ENCODE assay signal across 40 cellular contexts in the genomic region with DNA sequence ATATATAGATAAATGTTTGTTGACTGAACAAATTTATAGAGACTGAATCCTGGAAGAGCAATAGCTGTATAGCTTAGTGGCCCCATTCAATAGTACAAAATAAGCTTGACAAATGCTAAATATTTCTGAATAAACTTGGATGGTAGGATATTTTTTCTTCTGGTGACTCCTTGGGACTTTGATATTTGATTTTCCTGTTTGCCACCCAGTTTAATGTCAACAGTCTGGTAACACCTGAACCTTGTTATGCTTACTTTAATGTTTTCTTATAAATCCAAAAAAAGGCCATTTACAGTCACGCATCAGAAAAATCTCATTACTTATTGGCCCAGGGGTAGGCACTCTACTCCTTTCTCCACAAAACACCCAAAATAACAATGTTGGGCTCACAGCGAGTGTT. TPM values are rescaled to one million over a fixed set of nuclear protein-coding genes. Genes with fewer than 3 reads are reported as not detected.
DNase-seq lines count a peak whose midpoint lies in the region; ATAC-seq, FAIRE-seq and TF ChIP-seq lines count a peak whose summit lies in the region.
"Had no signal": no experiment of that assay in that cellular context is flagged by ENCODE, and none has a peak within 500 bp of the region (broad histone marks: within the 10 kb centered on the region; RNA-seq: fewer than 3 reads in every experiment).

No MANE protein-coding gene starts in this region.

- H3K27me3 ChIP-seq in liver (ENCODE audit: control insufficient read depth in 4 of 4, insufficient read depth in 4 of 4, low read length in 3 of 4) (no peaks in the 10 kb centered on the region), HepG2 (ENCODE audit: control insufficient read depth in 1 of 2, insufficient read depth in 2 of 2, low read length in 2 of 2) (no peaks in the 10 kb centered on the region), right lobe of liver (no peaks in the 10 kb centered on the region)
- H3K27me3 ChIP-seq: BLaER1; BLaER1 treated with 17β-estradiol and CSF1 and Interleukin-3, amounts not matched to agents 10 nM and 100 nM had no signal

- H3K79me2 ChIP-seq in HepG2 (ENCODE audit: insufficient read depth, low read length), result no peaks in the 10 kb centered on the region

- H3K4me2 ChIP-seq in HepG2 (ENCODE audit: low read depth, low read length), result no peak overlapping the region
- H3K4me2 ChIP-seq: A549; BLaER1; BLaER1 treated with 17β-estradiol and CSF1 and Interleukin-3, amounts not matched to agents 10 nM and 100 nM had no signal

- no peak overlapping the region for H3K9ac ChIP-seq in liver (ENCODE audit: low read depth in 1 of 2, low read length in 2 of 2)
- no peak overlapping the region for H3K9ac ChIP-seq in HepG2 (ENCODE audit: insufficient read depth, low read depth, low read length)
- H3K9ac ChIP-seq: BLaER1; BLaER1 treated with 17β-estradiol and CSF1 and Interleukin-3, amounts not matched to agents 10 nM and 100 nM had no signal

- 61% methylated on average over 2 of the region's 2 CpGs for WGBS in liver
- whole genome bisulfite sequencing in HepG2 (ENCODE audit: low lambda C conversion rate), result 46% methylated on average over 2 of the region's 2 CpGs
- 58% methylated on average over 2 of the region's 2 CpGs for WGBS in right lobe of liver (ENCODE audit: insufficient coverage, low coverage, low lambda C conversion rate, missing lambda C conversion rate)

- H3K4me3 Mint-ChIP-seq in activated naive CD8-positive, alpha-beta T cell treated with anti-CD3 and anti-CD28 coated beads, Interleukin-2, amount 50 U/mL, for 24 hours, result no peak overlapping the region
- H3K4me3 Mint-ChIP-seq: B cell; CD14-positive monocyte; CD4-positive, alpha-beta memory T cell; CD4-positive, alpha-beta T cell; CD4-positive, CD25-positive, alpha-beta regulatory T cell; CD8-positive, alpha-beta memory T cell; CD8-positive, alpha-beta T cell had no signal

- in situ Hi-C loops in HepG2 (cut with HindIII; ENCODE audit: extremely low pct_ligation_motif_present, low pct_unique_long_range_greater_than_20kb), result no loop called here

- DNase-seq in HepG2 (ENCODE audit: low spot score) (no peak), left lobe of liver (ENCODE audit: low spot score) (no peak), right lobe of liver (no peak), substantia nigra (lab: John Stamatoyannopoulos, UW) (no peak)
- DNase-seq in activated naive CD8-positive, alpha-beta T cell treated with anti-CD3 and anti-CD28 coated beads, Interleukin-2, amount 50 U/mL, for 24 hours, result no peak
- DNase-seq: 8988T; ACHN; AML-193; BE2C; C1 segment of cervical spinal cord; Caco-2; Calu3; CD4-positive, alpha-beta memory T cell; CD4-positive, alpha-beta T cell; CD4-positive, CD25-positive, alpha-beta regulatory T cell; CD8-positive, alpha-beta memory T cell; CD8-positive, alpha-beta T cell; COR-L47; DMS 273 treated with DMSO at 0.1 percent for 48 hours; DMS153; DMS53; DMS79; DMS79 treated with DMSO at 0.1 percent for 48 hours; DND-41; EL had no signal

- CTCF ChIA-PET in HepG2 (lab: Yijun Ruan, JAX; ENCODE audit: low intra/inter-chr PET ratio, low total read pairs), result no interaction called here

- no peaks in the 10 kb centered on the region for H4K20me1 ChIP-seq in HepG2 (ENCODE audit: insufficient read depth, low read length)
- H4K20me1 ChIP-seq: BLaER1; BLaER1 treated with 17β-estradiol and CSF1 and Interleukin-3, amounts not matched to agents 10 nM and 100 nM had no signal

- intact Hi-C loops in HepG2 (cut with micrococcal nuclease; ENCODE audit: unreplicated experiment), result no loop called here
- intact Hi-C loops in right lobe of liver (cut with DNase I), result no loop called here

- H3K4me1 ChIP-seq in liver (ENCODE audit: control insufficient read depth in 4 of 4, insufficient read depth in 4 of 4, low read length in 3 of 4) (peaks cover 0 to 10% (median 9%) of the 10 kb centered on the region in 4 donors), HepG2 (ENCODE audit: insufficient read depth, low read length) (no peaks in the 10 kb centered on the region), right lobe of liver (peaks cover 0 to 20% (median 0%) of the 10 kb centered on the region in 4 donors)
- H3K4me1 ChIP-seq: A549, BE2C, BLaER1, Caco-2 had no signal

- TF ChIP-seq POLR2A in HepG2 (IDR thresholded peaks at IDR 0.05; ENCODE audit: insufficient read depth in 1 of 2, low read depth in 2 of 2, low read length in 2 of 2) (no peak), right lobe of liver (IDR thresholded peaks at IDR 0.05) (no peak)

- TF ChIP-seq CTCF in liver (IDR thresholded peaks at IDR 0.05; ENCODE audit: low read depth, low read length, missing input control), result no peak
- TF ChIP-seq CTCF in HepG2 (CRISPR knock-in tag; IDR thresholded peaks at IDR 0.05), result no peak
- no peak for TF ChIP-seq CTCF in right lobe of liver (IDR thresholded peaks at IDR 0.05)

- H3K27ac ChIP-seq in liver (ENCODE audit: low read depth in 1 of 2, low read length in 2 of 2), result peak overlapping the region in 1 of 2 donors; percentile 59
- H3K27ac ChIP-seq in HepG2 (ENCODE audit: extremely low read length, insufficient read depth, low read length), result no peak overlapping the region
- H3K27ac ChIP-seq in right lobe of liver, result peak overlapping the region; percentile 13 to 70 (median 41)
- H3K27ac ChIP-seq in substantia nigra (ENCODE audit: low read depth, low read length, poor library complexity, severe bottlenecking), result no peak overlapping the region
- H3K27ac ChIP-seq: 22Rv1; A549; BLaER1; BLaER1 treated with 17β-estradiol and CSF1 and Interleukin-3, amounts not matched to agents 10 nM and 100 nM; C4-2B had no signal

- POLR2A ChIA-PET in HepG2 (lab: Yijun Ruan, JAX), result no interaction called here

- no peaks in the 10 kb centered on the region for H3K9me3 ChIP-seq in liver (ENCODE audit: control insufficient read depth in 4 of 4, low read length in 3 of 4)
- H3K9me3 ChIP-seq in HepG2 (ENCODE audit: low read length), result no peaks in the 10 kb centered on the region
- H3K9me3 ChIP-seq in right lobe of liver, result no peaks in the 10 kb centered on the region
- H3K9me3 ChIP-seq: A549; BE2C; BLaER1; BLaER1 treated with 17β-estradiol and CSF1 and Interleukin-3, amounts not matched to agents 10 nM and 100 nM; Caco-2 had no signal

- peaks cover 4% of the 10 kb centered on the region for H3K4me1 Mint-ChIP-seq in activated naive CD8-positive, alpha-beta T cell treated with anti-CD3 and anti-CD28 coated beads, Interleukin-2, amount 50 U/mL, for 24 hours
- H3K4me1 Mint-ChIP-seq: B cell, CD14-positive monocyte had no signal

- H3K4me3 ChIP-seq in liver (ENCODE audit: low read depth in 1 of 3, low read length in 3 of 3) (no peak overlapping the region), HepG2 (replicated peaks in 1 of 3; ENCODE audit: insufficient read depth in 1 of 3, low read depth in 2 of 3, low read length in 3 of 3) (no peak overlapping the region), right lobe of liver (no peak overlapping the region)
- H3K4me3 ChIP-seq: A549; BLaER1; BLaER1 treated with 17β-estradiol and CSF1 and Interleukin-3, amounts not matched to agents 10 nM and 100 nM had no signal

- no peak overlapping the region for H3K27ac Mint-ChIP-seq in activated naive CD8-positive, alpha-beta T cell treated with anti-CD3 and anti-CD28 coated beads, Interleukin-2, amount 50 U/mL, for 24 hours
- H3K27ac Mint-ChIP-seq: B cell; CD14-positive monocyte; CD4-positive, alpha-beta memory T cell; CD4-positive, alpha-beta T cell; CD4-positive, CD25-positive, alpha-beta regulatory T cell; CD8-positive, alpha-beta memory T cell; CD8-positive, alpha-beta T cell had no signal

- no peaks in the 10 kb centered on the region for H3K27me3 Mint-ChIP-seq in activated naive CD8-positive, alpha-beta T cell treated with anti-CD3 and anti-CD28 coated beads, Interleukin-2, amount 50 U/mL, for 24 hours

- H3K9me3 Mint-ChIP-seq in activated naive CD8-positive, alpha-beta T cell treated with anti-CD3 and anti-CD28 coated beads, Interleukin-2, amount 50 U/mL, for 24 hours, result no peaks in the 10 kb centered on the region
- H3K9me3 Mint-ChIP-seq: CD4-positive, alpha-beta T cell; CD8-positive, alpha-beta memory T cell; CD8-positive, alpha-beta T cell had no signal

- TF ChIP-seq RAD21 in liver (IDR thresholded peaks at IDR 0.05), result no peak
- no peak for TF ChIP-seq RAD21 in HepG2 (CRISPR knock-in tag; IDR thresholded peaks at IDR 0.05)

- TF ChIP-seq EP300 in HepG2 (IDR thresholded peaks at IDR 0.05; ENCODE audit: low read depth in 2 of 2, low read length in 2 of 2) (no peak), HepG2 (CRISPR knock-in tag; IDR thresholded peaks at IDR 0.05; ENCODE audit: borderline replicate concordance) (no peak)

- BruUV-seq in HepG2 (replicated peaks; lab: Mats Ljungman, UMichigan), result no TSS peak

- ATAC-seq in HepG2, result no peak
- ATAC-seq in left lobe of liver, result peak; percentile 76
- peak; percentile 63 to 88 (median 78) for ATAC-seq in right lobe of liver
- ATAC-seq in activated naive CD8-positive, alpha-beta T cell treated with anti-CD3 and anti-CD28 coated beads, Interleukin-2, amount 50 U/mL, for 24 hours, result no peak
- ATAC-seq: A549; CD8-positive, alpha-beta T cell had no signal

- no peak overlapping the region for H2AFZ ChIP-seq in HepG2 (ENCODE audit: low read length)

- H3K36me3 ChIP-seq in liver (ENCODE audit: control insufficient read depth in 4 of 4, insufficient read depth in 3 of 4, low read depth in 1 of 4, low read length in 3 of 4), result no peaks in the 10 kb centered on the region
- H3K36me3 ChIP-seq in HepG2 (replicated peaks in 1 of 2; ENCODE audit: control insufficient read depth in 1 of 2, insufficient read depth in 2 of 2, low read length in 2 of 2), result no peaks in the 10 kb centered on the region
- H3K36me3 ChIP-seq in right lobe of liver, result no peaks in the 10 kb centered on the region
- H3K36me3 ChIP-seq: BE2C; BLaER1; BLaER1 treated with 17β-estradiol and CSF1 and Interleukin-3, amounts not matched to agents 10 nM and 100 nM had no signal

- no peak for FAIRE-seq in HepG2 (lab: Jason Lieb, UNC)
- FAIRE-seq: A204.1, A549, D721Med had no signal

- H3K36me3 Mint-ChIP-seq in activated naive CD8-positive, alpha-beta T cell treated with anti-CD3 and anti-CD28 coated beads, Interleukin-2, amount 50 U/mL, for 24 hours (ENCODE audit: low read depth), result no peaks in the 10 kb centered on the region
- H3K36me3 Mint-ChIP-seq: CD14-positive monocyte; CD8-positive, alpha-beta T cell had no signal

RNA-seq across cellular contexts. Expression of a gene that starts 30.8 kb away (rescaled TPM):
- under 1 TPM; 0.08 to 0.70 TPM for total RNA-seq in liver
- polyA plus RNA-seq in liver, result under 1 TPM; 0.02 to 0.26 TPM
- not detected in 2 replicates for total RNA-seq in HepG2 (2016; rRNA removed; fragmentation: Illumina TruSeq; extraction: Trizol)
- total RNA-seq in HepG2 (2016; cell fraction: cytosol; rRNA removed; fragmentation: Illumina TruSeq; extraction: Trizol; ENCODE audit: low read depth), result not detected in 2 replicates
- not detected in 2 replicates for total RNA-seq in HepG2 (2016; cell fraction: insoluble cytoplasmic fraction; rRNA removed; fragmentation: Illumina TruSeq; extraction: Trizol)
- not detected in 2 replicates for total RNA-seq in HepG2 (2016; cell fraction: membrane; rRNA removed; fragmentation: Illumina TruSeq; extraction: Trizol)
- not detected in 2 replicates for total RNA-seq in HepG2 (2016; cell fraction: nucleus; rRNA removed; fragmentation: Illumina TruSeq; extraction: Trizol)
- not detected in 2 replicates for polyA plus RNA-seq in HepG2 (2011; rRNA removed)
- not detected in 2 replicates for polyA plus RNA-seq in HepG2 (2011; cell fraction: cytosol; rRNA removed)
- polyA plus RNA-seq in HepG2 (2011; cell fraction: nucleus; rRNA removed), result not detected in 2 replicates
- polyA plus RNA-seq in HepG2 (2012), result not detected in 2 replicates
- not detected in 2 replicates for polyA plus RNA-seq in HepG2 (2016; cell fraction: cytosol; fragmentation: Illumina TruSeq; extraction: Trizol; ENCODE audit: low read depth)
- not detected in 2 replicates for polyA plus RNA-seq in HepG2 (2016; cell fraction: insoluble cytoplasmic fraction; fragmentation: Illumina TruSeq; extraction: Trizol; ENCODE audit: low read depth)
- polyA plus RNA-seq in HepG2 (2016; cell fraction: membrane; fragmentation: Illumina TruSeq; extraction: Trizol; ENCODE audit: low read depth), result not detected in 2 replicates
- not detected in 2 replicates for polyA plus RNA-seq in HepG2 (2016; cell fraction: nucleus; fragmentation: Illumina TruSeq; extraction: Trizol; ENCODE audit: insufficient read depth, low read depth)
- not detected in 2 replicates for polyA minus RNA-seq in HepG2 (2011; rRNA and poly(A)+ RNA removed; ENCODE audit: low replicate concordance)
- not detected in 2 replicates for polyA minus RNA-seq in HepG2 (2011; cell fraction: cytosol; rRNA and poly(A)+ RNA removed)
- polyA minus RNA-seq in HepG2 (2011; cell fraction: nucleus; rRNA and poly(A)+ RNA removed), result not detected in 2 replicates
- 0.40 TPM for total RNA-seq in left lobe of liver
- under 1 TPM in 2 of 6 experiments, not detected in 4; 0.17 to 0.27 TPM for total RNA-seq in right lobe of liver
- total RNA-seq: A172; A673; B cell; Caco-2; Calu3; CD4-positive, alpha-beta memory T cell; CD4-positive, CD25-positive, alpha-beta regulatory T cell; CD8-positive, alpha-beta memory T cell; Daoy had no signal
- polyA plus RNA-seq: A549, AG04450, BJ, CD14-positive monocyte had no signal

RNA-seq across cellular contexts. Expression of a gene that starts 42.8 kb away (rescaled TPM):
- total RNA-seq in liver (1 to 10 TPM; 5.6 to 8.1 TPM), HepG2 (2016; rRNA removed; fragmentation: Illumina TruSeq; extraction: Trizol) (16.7 and 21.0 TPM in 2 replicates), left lobe of liver (2.1 TPM), right lobe of liver (1 to 10 TPM; 2.3 to 6.0 (median 3.9) TPM)
- polyA plus RNA-seq in liver (1 to 10 TPM in 1 of 2 donors, under 1 TPM in 1; 0.53 to 1.0 TPM), HepG2 (2011; rRNA removed) (5.2 TPM in 2 replicates)
- total RNA-seq in HepG2 (2016; cell fraction: cytosol; rRNA removed; fragmentation: Illumina TruSeq; extraction: Trizol; ENCODE audit: low read depth), result 1.2 and 1.5 TPM in 2 replicates
- total RNA-seq in HepG2 (2016; cell fraction: insoluble cytoplasmic fraction; rRNA removed; fragmentation: Illumina TruSeq; extraction: Trizol), result 15.5 and 19.9 TPM in 2 replicates
- 7.3 TPM in 2 replicates for total RNA-seq in HepG2 (2016; cell fraction: membrane; rRNA removed; fragmentation: Illumina TruSeq; extraction: Trizol)
- 27.0 and 27.7 TPM in 2 replicates for total RNA-seq in HepG2 (2016; cell fraction: nucleus; rRNA removed; fragmentation: Illumina TruSeq; extraction: Trizol)
- 2.2 and 2.7 TPM in 2 replicates for polyA plus RNA-seq in HepG2 (2011; cell fraction: cytosol; rRNA removed)
- 7.1 and 7.8 TPM in 2 replicates for polyA plus RNA-seq in HepG2 (2011; cell fraction: nucleus; rRNA removed)
- polyA plus RNA-seq in HepG2 (2012), result 7.1 and 8.1 TPM in 2 replicates
- polyA plus RNA-seq in HepG2 (2016; cell fraction: cytosol; fragmentation: Illumina TruSeq; extraction: Trizol; ENCODE audit: low read depth), result 0.27 and 0.35 TPM in 2 replicates
- polyA plus RNA-seq in HepG2 (2016; cell fraction: insoluble cytoplasmic fraction; fragmentation: Illumina TruSeq; extraction: Trizol; ENCODE audit: low read depth), result 9.8 and 11.3 TPM in 2 replicates
- polyA plus RNA-seq in HepG2 (2016; cell fraction: membrane; fragmentation: Illumina TruSeq; extraction: Trizol; ENCODE audit: low read depth), result 1.2 and 1.6 TPM in 2 replicates
- polyA plus RNA-seq in HepG2 (2016; cell fraction: nucleus; fragmentation: Illumina TruSeq; extraction: Trizol; ENCODE audit: insufficient read depth, low read depth), result 16.7 and 19.0 TPM in 2 replicates
- polyA minus RNA-seq in HepG2 (2011; rRNA and poly(A)+ RNA removed; ENCODE audit: low replicate concordance), result 34.4 and 211 TPM in 2 replicates
- polyA minus RNA-seq in HepG2 (2011; cell fraction: cytosol; rRNA and poly(A)+ RNA removed), result 8.0 and 11.1 TPM in 2 replicates
- polyA minus RNA-seq in HepG2 (2011; cell fraction: nucleus; rRNA and poly(A)+ RNA removed), result 44.5 and 48.6 TPM in 2 replicates

RNA-seq across cellular contexts. Expression of a gene that starts 42.8 kb away (rescaled TPM):
- 10 to 100 TPM; 17.7 to 19.1 TPM for total RNA-seq in liver
- 10 to 100 TPM; 11.3 to 13.3 TPM for polyA plus RNA-seq in liver
- 17.2 and 17.4 TPM in 2 replicates for total RNA-seq in HepG2 (2016; rRNA removed; fragmentation: Illumina TruSeq; extraction: Trizol)
- 10.2 and 13.6 TPM in 2 replicates for total RNA-seq in HepG2 (2016; cell fraction: cytosol; rRNA removed; fragmentation: Illumina TruSeq; extraction: Trizol; ENCODE audit: low read depth)
- total RNA-seq in HepG2 (2016; cell fraction: insoluble cytoplasmic fraction; rRNA removed; fragmentation: Illumina TruSeq; extraction: Trizol), result 16.6 and 16.7 TPM in 2 replicates
- total RNA-seq in HepG2 (2016; cell fraction: membrane; rRNA removed; fragmentation: Illumina TruSeq; extraction: Trizol), result 27.6 and 32.6 TPM in 2 replicates
- 9.9 and 12.6 TPM in 2 replicates for total RNA-seq in HepG2 (2016; cell fraction: nucleus; rRNA removed; fragmentation: Illumina TruSeq; extraction: Trizol)
- polyA plus RNA-seq in HepG2 (2011; rRNA removed), result 15.8 and 23.0 TPM in 2 replicates
- 11.8 and 19.2 TPM in 2 replicates for polyA plus RNA-seq in HepG2 (2011; cell fraction: cytosol; rRNA removed)
- 5.3 and 5.8 TPM in 2 replicates for polyA plus RNA-seq in HepG2 (2011; cell fraction: nucleus; rRNA removed)
- polyA plus RNA-seq in HepG2 (2012), result 19.0 and 21.9 TPM in 2 replicates
- polyA plus RNA-seq in HepG2 (2016; cell fraction: cytosol; fragmentation: Illumina TruSeq; extraction: Trizol; ENCODE audit: low read depth), result 16.5 and 18.0 TPM in 2 replicates
- polyA plus RNA-seq in HepG2 (2016; cell fraction: insoluble cytoplasmic fraction; fragmentation: Illumina TruSeq; extraction: Trizol; ENCODE audit: low read depth), result 21.8 and 24.0 TPM in 2 replicates
- 30.5 and 31.8 TPM in 2 replicates for polyA plus RNA-seq in HepG2 (2016; cell fraction: membrane; fragmentation: Illumina TruSeq; extraction: Trizol; ENCODE audit: low read depth)
- 23.1 and 23.3 TPM in 2 replicates for polyA plus RNA-seq in HepG2 (2016; cell fraction: nucleus; fragmentation: Illumina TruSeq; extraction: Trizol; ENCODE audit: insufficient read depth, low read depth)
- polyA minus RNA-seq in HepG2 (2011; rRNA and poly(A)+ RNA removed; ENCODE audit: low replicate concordance), result 13.5 and 35.7 TPM in 2 replicates
- 8.9 and 10.1 TPM in 2 replicates for polyA minus RNA-seq in HepG2 (2011; cell fraction: cytosol; rRNA and poly(A)+ RNA removed)
- 7.6 and 10.9 TPM in 2 replicates for polyA minus RNA-seq in HepG2 (2011; cell fraction: nucleus; rRNA and poly(A)+ RNA removed)
- 15.3 TPM for total RNA-seq in left lobe of liver
- 10 to 100 TPM; 15.7 to 38.2 (median 28.8) TPM for total RNA-seq in right lobe of liver

Comparison
In these comparisons a context has a peak if more than half of its experiments do, and no peak if none do; other contexts are left out.
1. H3K27ac ChIP-seq: peak in right lobe of liver (3 of 3); none in HepG2 (single experiment) and substantia nigra (single experiment).
2. ATAC-seq: peak in left lobe of liver (single experiment) and right lobe of liver (4 of 4); none in HepG2 (single experiment) and activated naive CD8-positive, alpha-beta T cell treated with anti-CD3 and anti-CD28 coated beads, Interleukin-2, amount 50 U/mL, for 24 hours (single experiment).